In the genomic region with DNA sequence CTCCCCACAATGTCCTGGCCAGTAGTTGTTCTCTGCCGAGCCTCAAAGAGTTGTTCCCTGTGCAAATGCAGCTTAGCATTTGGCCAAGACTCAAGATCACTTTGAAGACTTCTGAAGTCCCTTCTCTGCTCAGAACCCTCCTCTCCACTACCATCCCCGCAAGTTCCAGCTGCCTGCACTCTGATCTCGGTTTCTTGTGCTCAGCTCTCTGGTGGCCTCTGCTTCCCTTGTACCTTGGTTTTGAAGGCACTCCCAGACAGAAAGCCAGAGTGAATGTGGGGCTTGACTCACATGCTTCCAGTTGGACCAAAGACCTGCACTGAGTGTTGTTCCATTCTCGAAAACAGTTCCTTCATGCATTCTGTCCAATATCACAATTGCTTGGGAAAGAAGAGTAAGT, we compare ENCODE assay signal across 2 cellular contexts.
TF ChIP-seq lines count a peak whose summit lies in the region.

No MANE protein-coding gene starts in this region.

TF ChIP-seq in endothelial cell of umbilical vein, 7 proteins besides CTCF, POLR2A, EP300 and RAD21 (continued from another document):
- TF ChIP-seq JUN (IDR thresholded peaks at IDR 0.05; ENCODE audit: borderline replicate concordance, insufficient read depth, insufficient read length, low read depth), result no peak
- no peak for TF ChIP-seq FOS (IDR thresholded peaks at IDR 0.05; ENCODE audit: borderline replicate concordance, insufficient read depth, low read length)

TF ChIP-seq in SK-N-SH treated with all-trans-retinoic acid at 6 μM for 48 hours, 23 proteins besides CTCF, POLR2A, EP300 and RAD21 (continued from another document):
- TF ChIP-seq, protein P1, sequence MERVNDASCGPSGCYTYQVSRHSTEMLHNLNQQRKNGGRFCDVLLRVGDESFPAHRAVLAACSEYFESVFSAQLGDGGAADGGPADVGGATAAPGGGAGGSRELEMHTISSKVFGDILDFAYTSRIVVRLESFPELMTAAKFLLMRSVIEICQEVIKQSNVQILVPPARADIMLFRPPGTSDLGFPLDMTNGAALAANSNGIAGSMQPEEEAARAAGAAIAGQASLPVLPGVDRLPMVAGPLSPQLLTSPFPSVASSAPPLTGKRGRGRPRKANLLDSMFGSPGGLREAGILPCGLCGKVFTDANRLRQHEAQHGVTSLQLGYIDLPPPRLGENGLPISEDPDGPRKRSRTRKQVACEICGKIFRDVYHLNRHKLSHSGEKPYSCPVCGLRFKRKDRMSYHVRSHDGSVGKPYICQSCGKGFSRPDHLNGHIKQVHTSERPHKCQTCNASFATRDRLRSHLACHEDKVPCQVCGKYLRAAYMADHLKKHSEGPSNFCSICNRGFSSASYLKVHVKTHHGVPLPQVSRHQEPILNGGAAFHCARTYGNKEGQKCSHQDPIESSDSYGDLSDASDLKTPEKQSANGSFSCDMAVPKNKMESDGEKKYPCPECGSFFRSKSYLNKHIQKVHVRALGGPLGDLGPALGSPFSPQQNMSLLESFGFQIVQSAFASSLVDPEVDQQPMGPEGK (CRISPR knock-in tag; IDR thresholded peaks at IDR 0.05; ENCODE audit: borderline replicate concordance), result no peak
- no peak for TF ChIP-seq TCF4 (CRISPR knock-in tag; IDR thresholded peaks at IDR 0.05; ENCODE audit: borderline replicate concordance)
- no peak for TF ChIP-seq SNAI2 (CRISPR knock-in tag; IDR thresholded peaks at IDR 0.05)
- TF ChIP-seq ZNF565 (CRISPR knock-in tag; conservative IDR thresholded peaks at IDR 0.05; ENCODE audit: low read depth), result no peak
- no peak for TF ChIP-seq ZFP3 (CRISPR knock-in tag; IDR thresholded peaks at IDR 0.05)
- no peak for TF ChIP-seq ARNTL (CRISPR knock-in tag; IDR thresholded peaks at IDR 0.05; ENCODE audit: borderline replicate concordance, low read depth)
- TF ChIP-seq, protein P2, sequence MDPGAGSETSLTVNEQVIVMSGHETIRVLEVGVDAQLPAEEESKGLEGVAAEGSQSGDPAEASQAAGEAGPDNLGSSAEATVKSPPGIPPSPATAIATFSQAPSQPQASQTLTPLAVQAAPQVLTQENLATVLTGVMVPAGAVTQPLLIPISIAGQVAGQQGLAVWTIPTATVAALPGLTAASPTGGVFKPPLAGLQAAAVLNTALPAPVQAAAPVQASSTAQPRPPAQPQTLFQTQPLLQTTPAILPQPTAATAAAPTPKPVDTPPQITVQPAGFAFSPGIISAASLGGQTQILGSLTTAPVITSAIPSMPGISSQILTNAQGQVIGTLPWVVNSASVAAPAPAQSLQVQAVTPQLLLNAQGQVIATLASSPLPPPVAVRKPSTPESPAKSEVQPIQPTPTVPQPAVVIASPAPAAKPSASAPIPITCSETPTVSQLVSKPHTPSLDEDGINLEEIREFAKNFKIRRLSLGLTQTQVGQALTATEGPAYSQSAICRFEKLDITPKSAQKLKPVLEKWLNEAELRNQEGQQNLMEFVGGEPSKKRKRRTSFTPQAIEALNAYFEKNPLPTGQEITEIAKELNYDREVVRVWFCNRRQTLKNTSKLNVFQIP (CRISPR knock-in tag; IDR thresholded peaks at IDR 0.05; ENCODE audit: borderline replicate concordance, low read depth), result no peak
- no peak for TF ChIP-seq BACH2 (CRISPR knock-in tag; IDR thresholded peaks at IDR 0.05; ENCODE audit: borderline replicate concordance)
- no peak for TF ChIP-seq ZFP30 (CRISPR knock-in tag; IDR thresholded peaks at IDR 0.05)
- TF ChIP-seq, protein P3, sequence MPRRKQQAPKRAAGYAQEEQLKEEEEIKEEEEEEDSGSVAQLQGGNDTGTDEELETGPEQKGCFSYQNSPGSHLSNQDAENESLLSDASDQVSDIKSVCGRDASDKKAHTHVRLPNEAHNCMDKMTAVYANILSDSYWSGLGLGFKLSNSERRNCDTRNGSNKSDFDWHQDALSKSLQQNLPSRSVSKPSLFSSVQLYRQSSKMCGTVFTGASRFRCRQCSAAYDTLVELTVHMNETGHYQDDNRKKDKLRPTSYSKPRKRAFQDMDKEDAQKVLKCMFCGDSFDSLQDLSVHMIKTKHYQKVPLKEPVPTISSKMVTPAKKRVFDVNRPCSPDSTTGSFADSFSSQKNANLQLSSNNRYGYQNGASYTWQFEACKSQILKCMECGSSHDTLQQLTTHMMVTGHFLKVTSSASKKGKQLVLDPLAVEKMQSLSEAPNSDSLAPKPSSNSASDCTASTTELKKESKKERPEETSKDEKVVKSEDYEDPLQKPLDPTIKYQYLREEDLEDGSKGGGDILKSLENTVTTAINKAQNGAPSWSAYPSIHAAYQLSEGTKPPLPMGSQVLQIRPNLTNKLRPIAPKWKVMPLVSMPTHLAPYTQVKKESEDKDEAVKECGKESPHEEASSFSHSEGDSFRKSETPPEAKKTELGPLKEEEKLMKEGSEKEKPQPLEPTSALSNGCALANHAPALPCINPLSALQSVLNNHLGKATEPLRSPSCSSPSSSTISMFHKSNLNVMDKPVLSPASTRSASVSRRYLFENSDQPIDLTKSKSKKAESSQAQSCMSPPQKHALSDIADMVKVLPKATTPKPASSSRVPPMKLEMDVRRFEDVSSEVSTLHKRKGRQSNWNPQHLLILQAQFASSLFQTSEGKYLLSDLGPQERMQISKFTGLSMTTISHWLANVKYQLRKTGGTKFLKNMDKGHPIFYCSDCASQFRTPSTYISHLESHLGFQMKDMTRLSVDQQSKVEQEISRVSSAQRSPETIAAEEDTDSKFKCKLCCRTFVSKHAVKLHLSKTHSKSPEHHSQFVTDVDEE (CRISPR knock-in tag; IDR thresholded peaks at IDR 0.05), result no peak
- no peak for TF ChIP-seq RARB (CRISPR knock-in tag; IDR thresholded peaks at IDR 0.05)
